Comparison of ENCODE assay signal across 17 cellular contexts in the genomic region with DNA sequence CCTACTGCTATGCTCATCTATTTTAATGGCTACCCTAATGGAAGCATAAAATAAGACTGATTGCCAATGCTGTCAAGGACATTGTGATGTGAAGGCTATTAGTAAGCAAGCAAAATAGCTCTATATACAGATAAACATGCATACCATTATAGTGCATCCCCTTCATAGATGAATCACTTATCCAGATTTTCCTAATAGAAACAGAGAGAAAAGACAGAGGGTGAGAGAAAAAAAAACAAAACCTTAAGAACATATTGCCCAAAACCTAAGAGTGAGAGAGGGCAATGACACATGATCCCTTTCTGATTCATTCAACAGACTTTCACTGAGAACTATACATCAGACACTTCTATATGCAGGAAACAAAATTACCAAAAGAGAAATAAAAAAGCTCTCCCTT.
"Had no signal": no experiment of that assay in that cellular context is flagged by ENCODE, and none has a peak within 500 bp of the region (broad histone marks: within the 10 kb centered on the region; RNA-seq: fewer than 3 reads in every experiment).

No MANE protein-coding gene starts in this region.

- H3K9me3 ChIP-seq: esophagus squamous epithelium, mucosa of descending colon, ovary, tibial nerve had no signal

- H3K4me3 ChIP-seq: esophagus squamous epithelium, hepatocyte, mucosa of descending colon, neural progenitor cell, ovary, tibial nerve had no signal

- H3K27ac Mint-ChIP-seq: dendritic cell treated with granulocyte-macrophage colony-stimulating factor and Interleukin-4, amounts not matched to agents 40 ng/mL and 50 ng/mL, for 4 days; naive thymus-derived CD8-positive, alpha-beta T cell; neural progenitor cell had no signal

- H3K27ac ChIP-seq: esophagus squamous epithelium, hepatocyte, neural progenitor cell, ovary, tibial nerve had no signal

- H3K4me1 ChIP-seq: esophagus squamous epithelium had no signal

- H3K36me3 ChIP-seq: esophagus squamous epithelium, neural progenitor cell, ovary, tibial nerve had no signal

- DNase-seq: cerebellar nuclear complex; esophagus squamous epithelium; foreskin melanocyte; head of caudate nucleus; kidney glomerular epithelial cell; mucosa of descending colon; naive thymus-derived CD8-positive, alpha-beta T cell; nucleus accumbens; ovary; right cardiac atrium; small intestine; stimulated activated CD4-positive, alpha-beta T cell treated with anti-CD3 and anti-CD28 coated beads, Interleukin-2, amount 100 ng/mL, for 48 hours; stimulated activated naive CD8-positive, alpha-beta T cell treated with anti-CD3 and anti-CD28 coated beads, Interleukin-15, Interleukin-2, amounts not matched to agents 100 U/mL and 50 U/mL, for 24 hours had no signal

- H3K27me3 ChIP-seq: esophagus squamous epithelium, hepatocyte, neural progenitor cell, ovary, tibial nerve had no signal

- H3K4me1 Mint-ChIP-seq: naive thymus-derived CD8-positive, alpha-beta T cell had no signal

- H3K4me3 Mint-ChIP-seq: dendritic cell treated with granulocyte-macrophage colony-stimulating factor and Interleukin-4, amounts not matched to agents 40 ng/mL and 50 ng/mL, for 4 days; naive thymus-derived CD8-positive, alpha-beta T cell; neural progenitor cell had no signal

- ATAC-seq: mucosa of descending colon; naive thymus-derived CD8-positive, alpha-beta T cell; right cardiac atrium; stimulated activated naive CD8-positive, alpha-beta T cell treated with anti-CD3 and anti-CD28 coated beads, Interleukin-15, Interleukin-2, amounts not matched to agents 100 U/mL and 50 U/mL, for 24 hours had no signal

- H3K27me3 Mint-ChIP-seq: dendritic cell treated with granulocyte-macrophage colony-stimulating factor and Interleukin-4, amounts not matched to agents 40 ng/mL and 50 ng/mL, for 4 days; naive thymus-derived CD8-positive, alpha-beta T cell had no signal

- H3K36me3 Mint-ChIP-seq: naive thymus-derived CD8-positive, alpha-beta T cell had no signal
